In genomic region chr2:169082995-169083394, GRCh38 we compare ENCODE assay signal across 15 cellular contexts. TPM values are rescaled to one million over a fixed set of nuclear protein-coding genes. Genes with fewer than 3 reads are reported as not detected.
A peak's percentile ranks its signal among the peaks of the same experiment; 100 is the strongest.
DNase-seq lines count a peak whose midpoint lies in the region; ATAC-seq, FAIRE-seq and TF ChIP-seq lines count a peak whose summit lies in the region.
"Had no signal": no experiment of that assay in that cellular context is flagged by ENCODE, and none has a peak within 500 bp of the region (broad histone marks: within the 10 kb centered on the region; RNA-seq: fewer than 3 reads in every experiment).

No MANE protein-coding gene starts in this region.

- H3K4me1 Mint-ChIP-seq in activated T-helper 2 cell treated with anti-CD3 and anti-CD28 coated beads, Interferon-gamma antibody, Interleukin-2, Interleukin-4, amounts not matched to agents 10 μg/mL and 5 μg/mL and 100 μg/mL, durations not matched to agents 14 hours and 24 hours and 36 hours (ENCODE audit: low read depth), result peaks cover 5% of the 10 kb centered on the region
- H3K4me1 Mint-ChIP-seq in activated CD8-positive, alpha-beta memory T cell treated with anti-CD3 and anti-CD28 coated beads, Interleukin-2, amount 10 ng/mL, durations not matched to agents 7 days and 5 days, result no peaks in the 10 kb centered on the region
- H3K4me1 Mint-ChIP-seq: activated naive CD8-positive, alpha-beta T cell treated with anti-CD3 and anti-CD28 coated beads, Interleukin-2, amount 10 ng/mL, durations not matched to agents 7 days and 5 days; CD8-positive, alpha-beta memory T cell had no signal

- H3K9me3 ChIP-seq in kidney (ENCODE audit: control insufficient read depth in 1 of 2, low read length in 2 of 2), result no peaks in the 10 kb centered on the region

- TF ChIP-seq CTCF in GM13976 (IDR thresholded peaks at IDR 0.05; ENCODE audit: borderline replicate concordance, control extremely low read depth, extremely low read depth, insufficient read depth, missing control alignments), result no peak
- TF ChIP-seq CTCF in kidney (IDR thresholded peaks at IDR 0.05; ENCODE audit: borderline replicate concordance, extremely low read depth, insufficient read depth), result no peak

- no peak for FAIRE-seq in kidney (lab: Jason Lieb, UNC)

- H3K4me1 ChIP-seq in kidney (ENCODE audit: control insufficient read depth in 1 of 2, insufficient read depth in 1 of 2, low read depth in 1 of 2, low read length in 2 of 2), result peaks cover 3 to 4% of the 10 kb centered on the region in 2 donors

- H3K9me3 Mint-ChIP-seq in activated T-helper 2 cell treated with anti-CD3 and anti-CD28 coated beads, Interferon-gamma antibody, Interleukin-2, Interleukin-4, amounts not matched to agents 10 μg/mL and 5 μg/mL and 100 μg/mL, durations not matched to agents 14 hours and 24 hours and 36 hours, result peaks cover 21% of the 10 kb centered on the region
- H3K9me3 Mint-ChIP-seq in activated CD8-positive, alpha-beta memory T cell treated with anti-CD3 and anti-CD28 coated beads, Interleukin-2, amount 10 ng/mL, durations not matched to agents 7 days and 5 days (ENCODE audit: low read depth), result no peaks in the 10 kb centered on the region

- H3K27me3 Mint-ChIP-seq in activated T-helper 2 cell treated with anti-CD3 and anti-CD28 coated beads, Interferon-gamma antibody, Interleukin-2, Interleukin-4, amounts not matched to agents 10 μg/mL and 5 μg/mL and 100 μg/mL, durations not matched to agents 14 hours and 24 hours and 36 hours (ENCODE audit: low read depth), result peaks cover 1% of the 10 kb centered on the region
- H3K27me3 Mint-ChIP-seq in activated CD8-positive, alpha-beta memory T cell treated with anti-CD3 and anti-CD28 coated beads, Interleukin-2, amount 10 ng/mL, durations not matched to agents 7 days and 5 days, result peaks cover 9% of the 10 kb centered on the region

- H3K27ac ChIP-seq in kidney (ENCODE audit: low read depth in 2 of 2, low read length in 2 of 2), result no peak overlapping the region
- H3K27ac ChIP-seq: PC-9 had no signal

- CTCF ChIA-PET in activated CD8-positive, alpha-beta memory T cell treated with anti-CD3 and anti-CD28 coated beads, Interleukin-2, amount 10 ng/mL, durations not matched to agents 7 days and 5 days (lab: Charles Lee), result no interaction called here

- peak; percentile 18 for DNase-seq in GM13976 (ENCODE audit: low spot score)
- DNase-seq in activated T-helper 2 cell treated with anti-CD3 and anti-CD28 coated beads, Interferon-gamma antibody, Interleukin-2, Interleukin-4, amounts not matched to agents 10 μg/mL and 5 μg/mL and 100 μg/mL, durations not matched to agents 14 hours and 24 hours and 36 hours (ENCODE audit: low spot score), result no peak
- DNase-seq in NCI-H510A (lab: John Stamatoyannopoulos, UW), result no peak
- no peak for DNase-seq in activated CD8-positive, alpha-beta memory T cell treated with anti-CD3 and anti-CD28 coated beads, Interleukin-2, amount 10 ng/mL, durations not matched to agents 7 days and 5 days
- no peak for DNase-seq in kidney
- DNase-seq in A172 (ENCODE audit: low spot score), result no peak
- DNase-seq: activated CD4-positive, CD25-positive, alpha-beta regulatory T cell treated with anti-CD3 and anti-CD28 coated beads, Interleukin-2, amount 50 U/mL, for 72 hours; activated naive CD8-positive, alpha-beta T cell treated with anti-CD3 and anti-CD28 coated beads, Interleukin-2, amount 10 ng/mL, durations not matched to agents 7 days and 5 days; CD8-positive, alpha-beta memory T cell; hypothalamus; NCI-H1048; PC-9 had no signal

- H3K36me3 ChIP-seq in kidney (ENCODE audit: control insufficient read depth in 1 of 2, insufficient read depth in 2 of 2, low read length in 2 of 2), result no peaks in the 10 kb centered on the region

- peak overlapping the region; percentile 40 for H3K27ac Mint-ChIP-seq in activated T-helper 2 cell treated with anti-CD3 and anti-CD28 coated beads, Interferon-gamma antibody, Interleukin-2, Interleukin-4, amounts not matched to agents 10 μg/mL and 5 μg/mL and 100 μg/mL, durations not matched to agents 14 hours and 24 hours and 36 hours
- no peak overlapping the region for H3K27ac Mint-ChIP-seq in activated CD8-positive, alpha-beta memory T cell treated with anti-CD3 and anti-CD28 coated beads, Interleukin-2, amount 10 ng/mL, durations not matched to agents 7 days and 5 days
- H3K27ac Mint-ChIP-seq: activated naive CD8-positive, alpha-beta T cell treated with anti-CD3 and anti-CD28 coated beads, Interleukin-2, amount 10 ng/mL, durations not matched to agents 7 days and 5 days had no signal

- intact Hi-C loops in activated T-helper 2 cell treated with anti-CD3 and anti-CD28 coated beads, Interferon-gamma antibody, Interleukin-2, Interleukin-4, amounts not matched to agents 10 μg/mL and 5 μg/mL and 100 μg/mL, durations not matched to agents 14 hours and 24 hours and 36 hours (cut with micrococcal nuclease), result no loop called here
- intact Hi-C loops in kidney (cut with DNase I), result no loop called here

- no peak overlapping the region for H3K4me3 ChIP-seq in kidney (ENCODE audit: low read length in 2 of 2)
- H3K4me3 ChIP-seq: PC-9 had no signal

- H3K4me3 Mint-ChIP-seq in activated T-helper 2 cell treated with anti-CD3 and anti-CD28 coated beads, Interferon-gamma antibody, Interleukin-2, Interleukin-4, amounts not matched to agents 10 μg/mL and 5 μg/mL and 100 μg/mL, durations not matched to agents 14 hours and 24 hours and 36 hours (ENCODE audit: low read depth), result no peak overlapping the region
- H3K4me3 Mint-ChIP-seq in activated CD8-positive, alpha-beta memory T cell treated with anti-CD3 and anti-CD28 coated beads, Interleukin-2, amount 10 ng/mL, durations not matched to agents 7 days and 5 days, result no peak overlapping the region
- H3K4me3 Mint-ChIP-seq: activated naive CD8-positive, alpha-beta T cell treated with anti-CD3 and anti-CD28 coated beads, Interleukin-2, amount 10 ng/mL, durations not matched to agents 7 days and 5 days; CD8-positive, alpha-beta memory T cell had no signal

- in situ Hi-C loops in GM13976 (cut with MboI; ENCODE audit: low sequenced_read_pairs, unreplicated experiment), result no loop called here

- H3K9ac ChIP-seq in kidney (ENCODE audit: low read length in 2 of 2), result no peak overlapping the region

- peaks cover 35% of the 10 kb centered on the region for H3K36me3 Mint-ChIP-seq in activated T-helper 2 cell treated with anti-CD3 and anti-CD28 coated beads, Interferon-gamma antibody, Interleukin-2, Interleukin-4, amounts not matched to agents 10 μg/mL and 5 μg/mL and 100 μg/mL, durations not matched to agents 14 hours and 24 hours and 36 hours (ENCODE audit: low read depth)
- no peaks in the 10 kb centered on the region for H3K36me3 Mint-ChIP-seq in activated CD8-positive, alpha-beta memory T cell treated with anti-CD3 and anti-CD28 coated beads, Interleukin-2, amount 10 ng/mL, durations not matched to agents 7 days and 5 days

- ATAC-seq in GM19468 (IDR thresholded peaks at IDR 0.05; ENCODE audit: extremely low read depth, unreplicated experiment) (peak; percentile 15), HG03103 (IDR thresholded peaks at IDR 0.05; ENCODE audit: low read depth, unreplicated experiment) (peak; percentile 65)
- ATAC-seq in activated CD8-positive, alpha-beta memory T cell treated with anti-CD3 and anti-CD28 coated beads, Interleukin-2, amount 10 ng/mL, durations not matched to agents 7 days and 5 days, result no peak

RNA-seq across cellular contexts. Expression of gene DHRS9, which starts 13.6 kb away (rescaled TPM):
- 3.3 and 3.6 TPM in 2 replicates for total RNA-seq in activated T-helper 2 cell treated with anti-CD3 and anti-CD28 coated beads, Interferon-gamma antibody, Interleukin-2, Interleukin-4, amounts not matched to agents 10 μg/mL and 5 μg/mL and 100 μg/mL, durations not matched to agents 14 hours and 24 hours and 36 hours
- not detected for total RNA-seq in activated CD8-positive, alpha-beta memory T cell treated with anti-CD3 and anti-CD28 coated beads, Interleukin-2, amount 10 ng/mL, durations not matched to agents 7 days and 5 days
- 2.2 TPM for total RNA-seq in kidney
- not detected for polyA plus RNA-seq in kidney (ENCODE audit: insufficient read depth, low read depth, low replicate concordance)
- total RNA-seq in A172 (2014; rRNA removed; shearing (Covaris generic)), result not detected in 2 replicates
- total RNA-seq: PC-9 had no signal
- polyA plus RNA-seq: CD8-positive, alpha-beta memory T cell had no signal

RNA-seq across cellular contexts. Expression of gene ABCB11, which starts 51.9 kb away (rescaled TPM):
- 0.02 TPM in 1 of 2 replicates, not detected in the other for total RNA-seq in activated T-helper 2 cell treated with anti-CD3 and anti-CD28 coated beads, Interferon-gamma antibody, Interleukin-2, Interleukin-4, amounts not matched to agents 10 μg/mL and 5 μg/mL and 100 μg/mL, durations not matched to agents 14 hours and 24 hours and 36 hours
- not detected for total RNA-seq in activated CD8-positive, alpha-beta memory T cell treated with anti-CD3 and anti-CD28 coated beads, Interleukin-2, amount 10 ng/mL, durations not matched to agents 7 days and 5 days
- total RNA-seq in kidney, result 0.03 TPM
- not detected for polyA plus RNA-seq in kidney (ENCODE audit: insufficient read depth, low read depth, low replicate concordance)
- total RNA-seq in A172 (2014; rRNA removed; shearing (Covaris generic)), result not detected in 2 replicates
- total RNA-seq: CD8-positive, alpha-beta memory T cell; PC-9; skeletal muscle tissue had no signal
- polyA plus RNA-seq: CD8-positive, alpha-beta memory T cell had no signal
